In genomic region chr2:219478916-219479315, GRCh38 we compare ENCODE assay signal across 29 cellular contexts. TPM values are rescaled to one million over a fixed set of nuclear protein-coding genes. Genes with fewer than 3 reads are reported as not detected.
"Had no signal": no experiment of that assay in that cellular context is flagged by ENCODE, and none has a peak within 500 bp of the region (broad histone marks: within the 10 kb centered on the region; RNA-seq: fewer than 3 reads in every experiment).

No MANE protein-coding gene starts in this region.

- H3K4me2 ChIP-seq: PC-9 had no signal

- H3K4me1 ChIP-seq: adrenal gland, breast epithelium, SJCRH30 had no signal

- DNase-seq: activated CD4-positive, alpha-beta T cell treated with anti-CD3 and anti-CD28 coated beads for 36 hours; activated CD4-positive, alpha-beta T cell treated with anti-CD3 and anti-CD28 coated beads, Interleukin-2, amount 10 ng/mL, durations not matched to agents 7 days and 5 days; activated CD4-positive, alpha-beta T cell treated with anti-CD3 and anti-CD28 coated beads, Interleukin-2, amount 50 U/mL, for 48 hours; activated CD8-positive, alpha-beta T cell treated with anti-CD3 and anti-CD28 coated beads, Interleukin-2, amount 10 ng/mL, durations not matched to agents 7 days and 5 days; activated gamma-delta T cell; activated naive CD4-positive, alpha-beta T cell treated with Interleukin-2 at 50 U/mL for 16 hours; activated T-cell treated with anti-CD3 and anti-CD28 coated beads, Interleukin-2, amount 50 U/mL, for 24 hours; adrenal gland; body of pancreas; NCI-H1092 treated with DMSO at 0.1 percent for 48 hours; NCI-H1417; NCI-H146; NCI-H187; NCI-H2029 treated with DMSO at 0.1 percent for 48 hours; NCI-H2107; NCI-H2171; NCI-H510A; NCI-H526; NCI-H748 treated with DMSO at 0.1 percent for 48 hours; NK-92 treated with Interleukin-12 subunit alpha and Interleukin-12 subunit beta, amount 100 ng/mL, for 24 hours; PC-9; SHP77; SJCRH30; T1000 had no signal

- H3K27ac ChIP-seq: adrenal gland, body of pancreas, breast epithelium, PC-9, RWPE1, SJCRH30, SK-N-MC had no signal

- ATAC-seq: activated CD4-positive, alpha-beta T cell treated with anti-CD3 and anti-CD28 coated beads for 36 hours; activated CD8-positive, alpha-beta T cell treated with anti-CD3 and anti-CD28 coated beads, Interleukin-2, amount 10 ng/mL, durations not matched to agents 7 days and 5 days; body of pancreas had no signal

- H3K9me3 ChIP-seq: adrenal gland, body of pancreas, breast epithelium, SJCRH30 had no signal

- H3K27me3 ChIP-seq: SJCRH30 had no signal

- H2AFZ ChIP-seq: PC-9 had no signal

- H3K4me3 ChIP-seq: adrenal gland, body of pancreas, breast epithelium, PC-9, SJCRH30, SK-N-MC had no signal

- H3K36me3 ChIP-seq: adrenal gland, breast epithelium had no signal

RNA-seq across cellular contexts. Expression of gene ASIC4, which starts 35.4 kb away (rescaled TPM):
- total RNA-seq: activated CD4-positive, alpha-beta T cell treated with anti-CD3 and anti-CD28 coated beads for 36 hours; activated CD4-positive, alpha-beta T cell treated with anti-CD3 and anti-CD28 coated beads, Interleukin-2, amount 10 ng/mL, durations not matched to agents 7 days and 5 days; activated CD8-positive, alpha-beta T cell treated with anti-CD3 and anti-CD28 coated beads, Interleukin-2, amount 10 ng/mL, durations not matched to agents 7 days and 5 days; activated T-helper 2 cell treated with anti-CD3 and anti-CD28 coated beads, Interferon-gamma antibody, Interleukin-2, Interleukin-4, amounts not matched to agents 10 μg/mL and 5 μg/mL and 100 μg/mL, durations not matched to agents 14 hours and 24 hours and 36 hours; body of pancreas; T-helper 1 cell treated with Interleukin-12 subunit alpha and Interleukin-12 subunit beta and Interleukin-4 antibody, amounts not matched to agents 30 ng/mL and 1 ng/mL, for 36 hours had no signal

RNA-seq across cellular contexts. Expression of gene SPEG, which starts 44.3 kb away (rescaled TPM):
- total RNA-seq: activated T-helper 2 cell treated with anti-CD3 and anti-CD28 coated beads, Interferon-gamma antibody, Interleukin-2, Interleukin-4, amounts not matched to agents 10 μg/mL and 5 μg/mL and 100 μg/mL, durations not matched to agents 14 hours and 24 hours and 36 hours had no signal
